Comparison of ENCODE assay signal across 29 cellular contexts in genomic region chr6:150053450-150053849, GRCh38. TPM values are rescaled to one million over a fixed set of nuclear protein-coding genes. Genes with fewer than 3 reads are reported as not detected.
DNase-seq lines count a peak whose midpoint lies in the region; FAIRE-seq and TF ChIP-seq lines count a peak whose summit lies in the region.
"Had no signal": no experiment of that assay in that cellular context is flagged by ENCODE, and none has a peak within 500 bp of the region (broad histone marks: within the 10 kb centered on the region; RNA-seq: fewer than 3 reads in every experiment).

No MANE protein-coding gene starts in this region.

- H4K20me1 ChIP-seq in neural progenitor cell (ENCODE audit: low read depth) = no peaks in the 10 kb centered on the region
- H4K20me1 ChIP-seq: BLaER1 had no signal

- H3K4me3 Mint-ChIP-seq in neural progenitor cell = no peak overlapping the region
- H3K4me3 Mint-ChIP-seq: CD4-positive, CD25-positive, alpha-beta regulatory T cell; CD8-positive, alpha-beta memory T cell had no signal

- no peaks in the 10 kb centered on the region for H3K9me3 ChIP-seq in neural progenitor cell (ENCODE audit: low read depth)
- H3K9me3 ChIP-seq: BE2C, BLaER1 had no signal

- TF ChIP-seq CTCF in bronchial epithelial cell (IDR thresholded peaks at IDR 0.05; ENCODE audit: insufficient read depth, low read length, severe bottlenecking) (no peak), coronary artery (IDR thresholded peaks at IDR 0.05) (no peak), neural progenitor cell (IDR thresholded peaks at IDR 0.05) (no peak)

- no peaks in the 10 kb centered on the region for H3F3A ChIP-seq in neural progenitor cell (ENCODE audit: low read depth)

- H3K79me2 ChIP-seq in neural progenitor cell (ENCODE audit: low read depth) = no peaks in the 10 kb centered on the region

- peaks cover 30% of the 10 kb centered on the region for H3K9me3 Mint-ChIP-seq in neural progenitor cell

- H3K27ac ChIP-seq in coronary artery (no peak overlapping the region), neural progenitor cell (no peak overlapping the region)
- H3K27ac ChIP-seq: BLaER1 had no signal

- H2AFZ ChIP-seq in neural progenitor cell (replicated peaks) = no peak overlapping the region

- H3K4me1 Mint-ChIP-seq in neural progenitor cell = no peaks in the 10 kb centered on the region
- H3K4me1 Mint-ChIP-seq: CD14-positive monocyte; CD4-positive, alpha-beta memory T cell; CD8-positive, alpha-beta memory T cell had no signal

- no peak overlapping the region for H3K4me2 ChIP-seq in neural progenitor cell
- H3K4me2 ChIP-seq: BLaER1 had no signal

- FAIRE-seq in bronchial epithelial cell (lab: Jason Lieb, UNC) (peak; percentile 52), frontal cortex (lab: Jason Lieb, UNC) (no peak)
- FAIRE-seq: A204.1, GM12878, GM12892, GM18507 had no signal

- H3K4me3 ChIP-seq in bronchial epithelial cell (ENCODE audit: low read depth, low read length) (no peak overlapping the region), coronary artery (no peak overlapping the region), neural progenitor cell (no peak overlapping the region)
- H3K4me3 ChIP-seq: BLaER1, GM12878 had no signal

- H3K27ac Mint-ChIP-seq in neural progenitor cell = no peak overlapping the region
- H3K27ac Mint-ChIP-seq: CD14-positive monocyte; CD4-positive, CD25-positive, alpha-beta regulatory T cell; CD8-positive, alpha-beta memory T cell had no signal

- no peaks in the 10 kb centered on the region for H3K4me1 ChIP-seq in neural progenitor cell
- H3K4me1 ChIP-seq: BE2C had no signal

- H3K27me3 ChIP-seq in bronchial epithelial cell (ENCODE audit: control insufficient read depth, insufficient read depth, low read length) (peaks cover 3% of the 10 kb centered on the region), neural progenitor cell (peaks cover 40% of the 10 kb centered on the region)
- H3K27me3 ChIP-seq: BLaER1 had no signal

- H3K36me3 ChIP-seq in bronchial epithelial cell (ENCODE audit: control insufficient read depth, insufficient read depth, low read length) (no peaks in the 10 kb centered on the region), neural progenitor cell (no peaks in the 10 kb centered on the region)
- H3K36me3 ChIP-seq: BE2C, BLaER1 had no signal

- H3K27me3 Mint-ChIP-seq in neural progenitor cell (ENCODE audit: insufficient read depth, low read depth) = peaks cover 33% of the 10 kb centered on the region

- no peak overlapping the region for H3K9ac ChIP-seq in neural progenitor cell
- H3K9ac ChIP-seq: BLaER1 had no signal

- no peak for DNase-seq in bronchial epithelial cell (ENCODE audit: low read depth)
- DNase-seq in coronary artery (ENCODE audit: low spot score) = peak; percentile 47
- peak; percentile 53 for DNase-seq in mesenteric fat pad (ENCODE audit: low spot score)
- DNase-seq in neural progenitor cell (ENCODE audit: low spot score) = no peak
- no peak for DNase-seq in RPMI8226
- DNase-seq in frontal cortex (ENCODE audit: low spot score in 2 of 2) = no peak
- DNase-seq: 8988T; ACHN; BE2C; C1 segment of cervical spinal cord; CD4-positive, alpha-beta memory T cell; CD4-positive, CD25-positive, alpha-beta regulatory T cell; CD8-positive, alpha-beta memory T cell; COR-L47; DMS 273 treated with DMSO at 0.1 percent for 48 hours; DMS153; DMS53; DMS79; DND-41; EL; GDM1 had no signal

- no peaks in the 10 kb centered on the region for H3K36me3 Mint-ChIP-seq in neural progenitor cell
- H3K36me3 Mint-ChIP-seq: CD14-positive monocyte; CD4-positive, alpha-beta memory T cell; CD4-positive, CD25-positive, alpha-beta regulatory T cell had no signal

RNA-seq across cellular contexts. Expression of gene ULBP3, which starts 15.5 kb away (rescaled TPM):
- 5.6 and 11.1 TPM in 2 replicates for total RNA-seq in bronchial epithelial cell
- total RNA-seq in mesenteric fat pad = 3.0 TPM
- total RNA-seq in neural progenitor cell (ENCODE audit: low replicate concordance) = 3.9 and 7.1 TPM in 2 replicates
- total RNA-seq in frontal cortex = 11.8 TPM
- total RNA-seq: GM12878 had no signal

RNA-seq across cellular contexts. Expression of gene RAET1L, which starts 28.1 kb away (rescaled TPM):
- 0.79 and 20.4 TPM in 2 replicates for total RNA-seq in bronchial epithelial cell
- not detected for total RNA-seq in mesenteric fat pad
- total RNA-seq in neural progenitor cell (ENCODE audit: low replicate concordance) = not detected in 2 replicates
- total RNA-seq in frontal cortex = not detected
- total RNA-seq: A673; CD4-positive, alpha-beta memory T cell; CD4-positive, CD25-positive, alpha-beta regulatory T cell; CD8-positive, alpha-beta memory T cell; G401; GM12878 had no signal

Comparison
In these comparisons a context has a peak if more than half of its experiments do, and no peak if none do; other contexts are left out.
1. DNase-seq: peak in coronary artery (single experiment) and mesenteric fat pad (single experiment); none in bronchial epithelial cell (single experiment), neural progenitor cell (single experiment), RPMI8226 (single experiment) and frontal cortex (0 of 2).